Comparison of ENCODE assay signal across 22 cellular contexts in genomic region chr2:97759727-97760407, GRCh38. TPM values are rescaled to one million over a fixed set of nuclear protein-coding genes. Genes with fewer than 3 reads are reported as not detected.
DNase-seq lines count a peak whose midpoint lies in the region; ATAC-seq and TF ChIP-seq lines count a peak whose summit lies in the region.
"Had no signal": no experiment of that assay in that cellular context is flagged by ENCODE, and none has a peak within 500 bp of the region (broad histone marks: within the 10 kb centered on the region; RNA-seq: fewer than 3 reads in every experiment).

No MANE protein-coding gene starts in this region.

- CTCF ChIA-PET in activated CD8-positive, alpha-beta memory T cell treated with anti-CD3 and anti-CD28 coated beads, Interleukin-2, amount 10 ng/mL, durations not matched to agents 7 days and 5 days (lab: Charles Lee): interaction anchor here (1.2 to 1.8 kb wide), 3 partner anchors 11 to 169 kb away, joined by 4 to 7 read pairs (median 4); no protein-coding TSS in a partner anchor

- H3K9me3 Mint-ChIP-seq in activated CD8-positive, alpha-beta memory T cell treated with anti-CD3 and anti-CD28 coated beads, Interleukin-2, amount 10 ng/mL, durations not matched to agents 7 days and 5 days (ENCODE audit: low read depth): no peaks in the 10 kb centered on the region
- H3K9me3 Mint-ChIP-seq in IgD-negative memory B cell: no peaks in the 10 kb centered on the region
- H3K9me3 Mint-ChIP-seq in central memory CD8-positive, alpha-beta T cell: no peaks in the 10 kb centered on the region
- no peaks in the 10 kb centered on the region for H3K9me3 Mint-ChIP-seq in stimulated activated effector memory CD8-positive, alpha-beta T cell treated with anti-CD3 and anti-CD28 coated beads, Interleukin-12 subunit alpha, Interleukin-12 subunit beta, amount 100 ng/mL, for 72 hours
- H3K9me3 Mint-ChIP-seq: CD14-positive monocyte, GM23338 had no signal

- no peaks in the 10 kb centered on the region for H3K79me2 ChIP-seq in hepatocyte

- peak overlapping the region; percentile 66 for H3K27ac Mint-ChIP-seq in activated CD8-positive, alpha-beta memory T cell treated with anti-CD3 and anti-CD28 coated beads, Interleukin-2, amount 10 ng/mL, durations not matched to agents 7 days and 5 days
- peak overlapping the region in 2 of 3 donors; percentile 51 to 60 for H3K27ac Mint-ChIP-seq in IgD-negative memory B cell
- no peak overlapping the region for H3K27ac Mint-ChIP-seq in central memory CD8-positive, alpha-beta T cell (ENCODE audit: low read depth)
- H3K27ac Mint-ChIP-seq in stimulated activated effector memory CD8-positive, alpha-beta T cell treated with anti-CD3 and anti-CD28 coated beads, Interleukin-12 subunit alpha, Interleukin-12 subunit beta, amount 100 ng/mL, for 72 hours: peak overlapping the region; percentile 68
- H3K27ac Mint-ChIP-seq: GM23338 had no signal

- H3K27ac ChIP-seq in hepatocyte: no peak overlapping the region
- H3K27ac ChIP-seq: dorsolateral prefrontal cortex, foreskin keratinocyte, right atrium auricular region, testis had no signal

- H3K9me2 ChIP-seq in hepatocyte (replicated peaks; ENCODE audit: insufficient read depth): no peaks in the 10 kb centered on the region

- WGBS in hepatocyte (ENCODE audit: low lambda C conversion rate, missing lambda C conversion rate): 94% methylated on average over 9 of the region's 9 CpGs

- no peak for TF ChIP-seq CTCF in hepatocyte (IDR thresholded peaks at IDR 0.05; ENCODE audit: poor library complexity)

- no peaks in the 10 kb centered on the region for H3K9me3 ChIP-seq in hepatocyte (ENCODE audit: low read depth)
- H3K9me3 ChIP-seq: right atrium auricular region, testis had no signal

- no peaks in the 10 kb centered on the region for H3K27me3 ChIP-seq in hepatocyte
- H3K27me3 ChIP-seq: dorsolateral prefrontal cortex, foreskin keratinocyte, right atrium auricular region, testis had no signal

- no peaks in the 10 kb centered on the region for H3K27me3 Mint-ChIP-seq in activated CD8-positive, alpha-beta memory T cell treated with anti-CD3 and anti-CD28 coated beads, Interleukin-2, amount 10 ng/mL, durations not matched to agents 7 days and 5 days
- H3K27me3 Mint-ChIP-seq in IgD-negative memory B cell: no peaks in the 10 kb centered on the region
- no peaks in the 10 kb centered on the region for H3K27me3 Mint-ChIP-seq in central memory CD8-positive, alpha-beta T cell

- H3K36me3 ChIP-seq in hepatocyte (replicated peaks; ENCODE audit: insufficient read depth, low read depth): no peaks in the 10 kb centered on the region

- peaks cover 38% of the 10 kb centered on the region for H3K4me1 Mint-ChIP-seq in activated CD8-positive, alpha-beta memory T cell treated with anti-CD3 and anti-CD28 coated beads, Interleukin-2, amount 10 ng/mL, durations not matched to agents 7 days and 5 days
- peaks cover 0 to under 1% (median 0%) of the 10 kb centered on the region in 3 donors for H3K4me1 Mint-ChIP-seq in IgD-negative memory B cell
- peaks cover 34% of the 10 kb centered on the region for H3K4me1 Mint-ChIP-seq in central memory CD8-positive, alpha-beta T cell
- peaks cover 41% of the 10 kb centered on the region for H3K4me1 Mint-ChIP-seq in stimulated activated effector memory CD8-positive, alpha-beta T cell treated with anti-CD3 and anti-CD28 coated beads, Interleukin-12 subunit alpha, Interleukin-12 subunit beta, amount 100 ng/mL, for 72 hours

- no peak overlapping the region for H3K4me2 ChIP-seq in hepatocyte
- H3K4me2 ChIP-seq: GM23338 had no signal

- H3K4me3 Mint-ChIP-seq in activated CD8-positive, alpha-beta memory T cell treated with anti-CD3 and anti-CD28 coated beads, Interleukin-2, amount 10 ng/mL, durations not matched to agents 7 days and 5 days: peak overlapping the region; percentile 8
- no peak overlapping the region for H3K4me3 Mint-ChIP-seq in IgD-negative memory B cell
- peak overlapping the region; percentile 53 for H3K4me3 Mint-ChIP-seq in central memory CD8-positive, alpha-beta T cell
- peak overlapping the region; percentile 10 for H3K4me3 Mint-ChIP-seq in stimulated activated effector memory CD8-positive, alpha-beta T cell treated with anti-CD3 and anti-CD28 coated beads, Interleukin-12 subunit alpha, Interleukin-12 subunit beta, amount 100 ng/mL, for 72 hours
- H3K4me3 Mint-ChIP-seq: CD14-positive monocyte, GM23338 had no signal

- H3K36me3 Mint-ChIP-seq in activated CD8-positive, alpha-beta memory T cell treated with anti-CD3 and anti-CD28 coated beads, Interleukin-2, amount 10 ng/mL, durations not matched to agents 7 days and 5 days: peaks cover 14% of the 10 kb centered on the region
- peaks cover 4% of the 10 kb centered on the region for H3K36me3 Mint-ChIP-seq in IgD-negative memory B cell
- H3K36me3 Mint-ChIP-seq in central memory CD8-positive, alpha-beta T cell (ENCODE audit: insufficient read depth): peaks cover 25% of the 10 kb centered on the region
- peaks cover 79% of the 10 kb centered on the region for H3K36me3 Mint-ChIP-seq in stimulated activated effector memory CD8-positive, alpha-beta T cell treated with anti-CD3 and anti-CD28 coated beads, Interleukin-12 subunit alpha, Interleukin-12 subunit beta, amount 100 ng/mL, for 72 hours

- H3K4me3 ChIP-seq in hepatocyte: no peak overlapping the region
- H3K4me3 ChIP-seq: dorsolateral prefrontal cortex, GM23338, right atrium auricular region, testis had no signal

- H3K4me1 ChIP-seq in hepatocyte (ENCODE audit: insufficient read depth): no peaks in the 10 kb centered on the region
- H3K4me1 ChIP-seq: right atrium auricular region had no signal

- no peaks in the 10 kb centered on the region for H4K20me1 ChIP-seq in hepatocyte (ENCODE audit: insufficient read depth, poor library complexity, severe bottlenecking)

- DNase-seq in activated CD8-positive, alpha-beta memory T cell treated with anti-CD3 and anti-CD28 coated beads, Interleukin-2, amount 10 ng/mL, durations not matched to agents 7 days and 5 days: peak; percentile 40
- no peak for DNase-seq in activated CD8-positive, alpha-beta memory T cell treated with anti-CD3 and anti-CD28 coated beads, Interleukin-2, amount 50 U/mL, for 48 hours
- no peak for DNase-seq in central memory CD8-positive, alpha-beta T cell (ENCODE audit: low spot score in 2 of 2)
- DNase-seq in stimulated activated effector memory CD8-positive, alpha-beta T cell treated with anti-CD3 and anti-CD28 coated beads, Interleukin-12 subunit alpha, Interleukin-12 subunit beta, amount 100 ng/mL, for 72 hours (ENCODE audit: low spot score in 2 of 2): no peak
- no peak for DNase-seq in activated gamma-delta T cell (lab: John Stamatoyannopoulos, UW)
- no peak for DNase-seq in hepatocyte (ENCODE audit: low spot score)
- DNase-seq: activated CD4-positive, alpha-beta T cell treated with anti-CD3 and anti-CD28 coated beads, Interleukin-2, amount 50 U/mL, for 4 hours; activated effector memory CD4-positive, alpha-beta T cell treated with Interleukin-2 at 50 U/mL for 16 hours; anterior cingulate cortex; central memory CD4-positive, alpha-beta T cell; dorsolateral prefrontal cortex; erythroblast; foreskin keratinocyte; hypothalamus; NCI-H1694 treated with DMSO at 0.1 percent for 48 hours; testis had no signal

- H2AFZ ChIP-seq in hepatocyte: no peak overlapping the region
- H2AFZ ChIP-seq: GM23338 had no signal

- no peak for ATAC-seq in activated CD8-positive, alpha-beta memory T cell treated with anti-CD3 and anti-CD28 coated beads, Interleukin-2, amount 10 ng/mL, durations not matched to agents 7 days and 5 days
- no peak for ATAC-seq in central memory CD8-positive, alpha-beta T cell (replicated peaks; ENCODE audit: extremely low read depth, poor library complexity, severe bottlenecking)
- no peak for ATAC-seq in stimulated activated effector memory CD8-positive, alpha-beta T cell treated with anti-CD3 and anti-CD28 coated beads, Interleukin-12 subunit alpha, Interleukin-12 subunit beta, amount 100 ng/mL, for 72 hours
- ATAC-seq in HG03139 (IDR thresholded peaks at IDR 0.05; ENCODE audit: unreplicated experiment): no peak
- ATAC-seq: foreskin keratinocyte, GM23338 had no signal

RNA-seq across cellular contexts. Expression of gene ZAP70, which starts 46.5 kb away (rescaled TPM):
- 100 to 1,000 TPM; 286 to 338 TPM for total RNA-seq in activated CD8-positive, alpha-beta memory T cell treated with anti-CD3 and anti-CD28 coated beads, Interleukin-2, amount 10 ng/mL, durations not matched to agents 7 days and 5 days
- polyA plus RNA-seq in IgD-negative memory B cell (4.6 TPM), hepatocyte (1.5 and 1.6 TPM in 2 replicates)
- 0.80 and 1.4 TPM in 2 replicates for total RNA-seq in hepatocyte
- total RNA-seq: foreskin keratinocyte, lung microvascular endothelial cell had no signal
- polyA plus RNA-seq: GM23338 had no signal

Comparison
In these comparisons a context has a peak if more than half of its experiments do, and no peak if none do; other contexts are left out.
1. H3K4me3 Mint-ChIP-seq: peak in activated CD8-positive, alpha-beta memory T cell treated with anti-CD3 and anti-CD28 coated beads, Interleukin-2, amount 10 ng/mL, durations not matched to agents 7 days and 5 days (single experiment), central memory CD8-positive, alpha-beta T cell (single experiment) and stimulated activated effector memory CD8-positive, alpha-beta T cell treated with anti-CD3 and anti-CD28 coated beads, Interleukin-12 subunit alpha, Interleukin-12 subunit beta, amount 100 ng/mL, for 72 hours (single experiment); none in IgD-negative memory B cell (0 of 4).
2. RNA of gene ZAP70, which starts 46.5 kb away (total RNA-seq): 286 to 338 TPM in activated CD8-positive, alpha-beta memory T cell treated with anti-CD3 and anti-CD28 coated beads, Interleukin-2, amount 10 ng/mL, durations not matched to agents 7 days and 5 days; 0.80 to 1.4 TPM in hepatocyte; every median in the first group is over 100 times any median in the second.